In genomic region chr5:139811076-139811607, GRCh38 we compare ENCODE assay signal across 22 cellular contexts. TPM values are rescaled to one million over a fixed set of nuclear protein-coding genes. Genes with fewer than 3 reads are reported as not detected.
DNase-seq lines count a peak whose midpoint lies in the region; ATAC-seq and TF ChIP-seq lines count a peak whose summit lies in the region.
"Had no signal": no experiment of that assay in that cellular context is flagged by ENCODE, and none has a peak within 500 bp of the region (broad histone marks: within the 10 kb centered on the region; RNA-seq: fewer than 3 reads in every experiment).

No MANE protein-coding gene starts in this region.

- no peak overlapping the region for H3K4me3 ChIP-seq in heart right ventricle
- H3K4me3 ChIP-seq: BLaER1, PC-9 had no signal

- H3K27ac ChIP-seq in heart right ventricle = no peak overlapping the region
- H3K27ac ChIP-seq: BLaER1, HL-60, KMS-11, PC-9 had no signal

- H3K9me3 ChIP-seq in heart right ventricle = no peaks in the 10 kb centered on the region
- H3K9me3 ChIP-seq: BLaER1 had no signal

- ATAC-seq in left cardiac atrium (no peak), heart right ventricle (no peak), GM18861 (IDR thresholded peaks at IDR 0.05; ENCODE audit: unreplicated experiment) (no peak), GM21526 (IDR thresholded peaks at IDR 0.05; ENCODE audit: low FRiP score, unreplicated experiment) (no peak)

- peak; percentile 3 for DNase-seq in left cardiac atrium
- no peak for DNase-seq in heart right ventricle
- peak; percentile 8 to 20 for DNase-seq in hippocampal formation (lab: John Stamatoyannopoulos, UW)
- DNase-seq in posterior vena cava (ENCODE audit: low spot score) = peak; percentile 36
- no peak for DNase-seq in NCI-H82 treated with DMSO at 0.1 percent for 48 hours (lab: John Stamatoyannopoulos, UW; ENCODE audit: unreplicated experiment)
- DNase-seq in GM10266 (ENCODE audit: extremely low spot score) = no peak
- DNase-seq: 8988T; CD4-positive, CD25-positive, alpha-beta regulatory T cell; MM.1S; NCI-H2029; NCI-H446 treated with DMSO at 0.1 percent for 48 hours; NCI-H526; NCI-H82; PC-9; SHP77 had no signal

- H3K4me1 ChIP-seq in heart right ventricle = no peaks in the 10 kb centered on the region
- H3K4me1 ChIP-seq: BLaER1 had no signal

- H3K36me3 ChIP-seq in heart right ventricle = no peaks in the 10 kb centered on the region
- H3K36me3 ChIP-seq: BLaER1 had no signal

- peaks cover 0 to 11% (median 0%) of the 10 kb centered on the region in 7 donors for H3K27me3 ChIP-seq in heart right ventricle
- H3K27me3 ChIP-seq: BLaER1 had no signal

- no peak for TF ChIP-seq CTCF in heart right ventricle (IDR thresholded peaks at IDR 0.05)
- no peak for TF ChIP-seq CTCF in GM10266 (IDR thresholded peaks at IDR 0.05; ENCODE audit: control insufficient read depth, insufficient read depth, low read depth, missing control alignments)

- WGBS in heart right ventricle, 2 donors = 35 to 46% methylated on average over 3 of the region's 3 CpGs

- intact Hi-C loops in left cardiac atrium (cut with DNase I) (no loop called here), heart right ventricle (cut with DNase I) (loop anchor here in 1 of 10 donors (5.0 kb wide), 1 partner anchor 146 kb away; no protein-coding TSS in a partner anchor), posterior vena cava (cut with DNase I) (no loop called here)

RNA-seq across cellular contexts. Expression of gene PSD2, which starts 15.5 kb away (rescaled TPM):
- under 1 TPM; 0.09 to 0.13 TPM for total RNA-seq in left cardiac atrium
- under 1 TPM in 2 of 10 donors, not detected in 8; 0.08 to 0.09 TPM for total RNA-seq in heart right ventricle
- polyA plus RNA-seq in heart right ventricle = under 1 TPM in 1 of 2 donors, not detected in 1; 0.03 TPM
- under 1 TPM; 0.14 TPM for total RNA-seq in posterior vena cava
- total RNA-seq: CD4-positive, CD25-positive, alpha-beta regulatory T cell; RPMI7951 had no signal
- polyA plus RNA-seq: CD4-positive, CD25-positive, alpha-beta regulatory T cell; IgD-negative memory B cell had no signal

Comparison
In these comparisons a context has a peak if more than half of its experiments do, and no peak if none do; other contexts are left out.
1. DNase-seq: peak in left cardiac atrium (single experiment), hippocampal formation (2 of 2) and posterior vena cava (single experiment); none in heart right ventricle (0 of 2), NCI-H82 treated with DMSO at 0.1 percent for 48 hours (single experiment) and GM10266 (single experiment).